In the genomic region with DNA sequence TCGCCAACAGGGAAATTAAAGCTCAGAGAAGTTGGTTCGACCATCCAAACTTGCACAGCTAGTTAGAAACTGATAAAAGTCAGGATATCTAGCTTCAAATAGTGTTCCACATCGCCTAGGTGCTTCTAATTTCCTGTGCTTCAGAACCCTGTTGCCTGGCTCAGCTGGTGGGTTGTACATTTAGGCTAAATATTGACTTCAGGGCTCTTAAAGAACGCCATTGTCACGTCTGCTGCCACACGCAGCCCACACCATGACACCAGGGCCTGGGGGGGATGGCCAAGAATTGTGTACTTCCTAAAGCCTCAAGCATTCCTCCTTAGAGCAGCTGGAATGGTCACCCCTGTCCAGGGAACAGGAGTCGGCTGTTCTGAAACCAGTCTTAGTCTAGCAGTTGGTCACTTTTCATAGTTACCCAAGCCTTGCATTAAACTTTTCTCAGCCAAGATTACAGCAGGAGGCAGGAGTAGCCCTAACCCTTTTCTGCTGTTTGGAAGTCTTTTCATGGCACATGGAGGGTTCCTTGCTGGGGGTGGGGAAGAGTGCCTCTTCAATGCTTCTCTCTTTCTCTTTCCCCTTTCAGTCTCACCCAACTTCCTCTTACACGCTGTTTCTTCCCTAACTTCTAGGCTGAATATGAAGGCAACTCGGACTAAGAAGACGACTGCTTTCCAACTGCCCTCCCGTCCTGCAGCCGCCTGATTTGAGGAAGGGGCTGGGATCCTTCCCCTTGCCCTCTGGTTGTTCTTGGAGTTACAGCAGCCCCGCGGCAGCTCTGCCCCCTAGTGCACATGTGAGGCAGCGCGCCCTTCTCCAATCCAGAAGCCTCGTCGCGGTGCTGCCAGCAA, we compare ENCODE assay signal across 8 cellular contexts. TPM values are rescaled to one million over a fixed set of nuclear protein-coding genes. Genes with fewer than 3 reads are reported as not detected.
DNase-seq lines count a peak whose midpoint lies in the region; ATAC-seq and TF ChIP-seq lines count a peak whose summit lies in the region.

No MANE protein-coding gene starts in this region.

- peaks cover 6% of the 10 kb centered on the region; the same call in 1 of the 2 replicates for H3F3A ChIP-seq in SU-DHL-6 (ENCODE audit: insufficient read depth)

- H3K27me3 ChIP-seq in MG63 = no peaks in the 10 kb centered on the region
- no peaks in the 10 kb centered on the region for H3K27me3 ChIP-seq in SU-DHL-6 (ENCODE audit: low read length)
- H3K27me3 ChIP-seq in adipocyte (replicated peaks; ENCODE audit: control insufficient read depth, insufficient read depth, low read length) = no peaks in the 10 kb centered on the region
- no peaks in the 10 kb centered on the region for H3K27me3 ChIP-seq in heart left ventricle
- H3K27me3 ChIP-seq in parathyroid adenoma (ENCODE audit: control insufficient read depth, insufficient read depth, low read length) = no peaks in the 10 kb centered on the region

- no peak overlapping the region for H3K9ac ChIP-seq in SU-DHL-6 (ENCODE audit: low read length)
- H3K9ac ChIP-seq in adipocyte (ENCODE audit: low read length) = peak overlapping the region; percentile 89
- H3K9ac ChIP-seq in parathyroid adenoma = no peak overlapping the region

- H3K79me2 ChIP-seq in SU-DHL-6 (ENCODE audit: insufficient read depth, low read length) (no peaks in the 10 kb centered on the region), parathyroid adenoma (no peaks in the 10 kb centered on the region)

- no peaks in the 10 kb centered on the region for H3K9me2 ChIP-seq in SU-DHL-6 (replicated peaks; ENCODE audit: insufficient read depth, low read length)

- peaks cover 58% of the 10 kb centered on the region for H3K4me1 ChIP-seq in adipocyte (ENCODE audit: control insufficient read depth, insufficient read depth, low read length)
- H3K4me1 ChIP-seq in heart left ventricle = peaks cover 0 to 70% (median 21%) of the 10 kb centered on the region in 12 donors
- peaks cover 11% of the 10 kb centered on the region for H3K4me1 ChIP-seq in parathyroid adenoma
- no peaks in the 10 kb centered on the region for H3K4me1 ChIP-seq in urinary bladder (ENCODE audit: insufficient read depth)

- peak overlapping the region; percentile 60 for H3K4me3 ChIP-seq in MG63
- no peak overlapping the region for H3K4me3 ChIP-seq in SU-DHL-6 (ENCODE audit: insufficient read depth, low read length, poor library complexity, severe bottlenecking)
- H3K4me3 ChIP-seq in adipocyte (ENCODE audit: low read length) = peak overlapping the region; percentile 88
- peak overlapping the region in 11 of 12 donors; percentile 43 to 77 (median 61) for H3K4me3 ChIP-seq in heart left ventricle
- H3K4me3 ChIP-seq in parathyroid adenoma (ENCODE audit: low read depth, low read length) = peak overlapping the region; percentile 79
- no peak overlapping the region for H3K4me3 ChIP-seq in urinary bladder (ENCODE audit: low read depth, low read length)

- DNase-seq in G401 (ENCODE audit: low spot score) (peak; percentile 76), MG63 (peak; percentile 54), adipocyte (ENCODE audit: low read depth) (peak; percentile 93), heart left ventricle (peak; percentile 76 to 89 (median 82))

- peak overlapping the region; percentile 15 for H2AFZ ChIP-seq in SU-DHL-6 (ENCODE audit: low read depth, low read length, severe bottlenecking)
- H2AFZ ChIP-seq in parathyroid adenoma = peak overlapping the region; percentile 59

- no peaks in the 10 kb centered on the region for H3K36me3 ChIP-seq in MG63
- H3K36me3 ChIP-seq in SU-DHL-6 (ENCODE audit: low read length) = no peaks in the 10 kb centered on the region
- no peaks in the 10 kb centered on the region for H3K36me3 ChIP-seq in adipocyte (ENCODE audit: control insufficient read depth, insufficient read depth, low read length, severe bottlenecking)
- no peaks in the 10 kb centered on the region for H3K36me3 ChIP-seq in heart left ventricle
- H3K36me3 ChIP-seq in parathyroid adenoma (ENCODE audit: control insufficient read depth, insufficient read depth, low read length) = no peaks in the 10 kb centered on the region
- no peaks in the 10 kb centered on the region for H3K36me3 ChIP-seq in urinary bladder (ENCODE audit: insufficient read depth)

- in situ Hi-C loops in G401 (cut with HindIII; ENCODE audit: low sequenced_read_pairs) = no loop called here

- H3K4me2 ChIP-seq in SU-DHL-6 (ENCODE audit: low read depth, low read length, poor library complexity, severe bottlenecking) (peak overlapping the region; percentile 44), parathyroid adenoma (ENCODE audit: low read length) (peak overlapping the region; percentile 92)

- no peak for TF ChIP-seq POLR2A in heart left ventricle (IDR thresholded peaks at IDR 0.05)

- WGBS in heart left ventricle, 4 donors = 4 to 9% (median 5%) methylated on average over 19 of the region's 19 CpGs
- WGBS in urinary bladder = 4% methylated on average over 19 of the region's 19 CpGs

- H3K27ac ChIP-seq in SU-DHL-6 (ENCODE audit: low read depth, low read length) (no peak overlapping the region), heart left ventricle (peak overlapping the region; percentile 76 to 98 (median 94)), parathyroid adenoma (peak overlapping the region; percentile 96), urinary bladder (ENCODE audit: low read depth) (peak overlapping the region; percentile 80)

- no peaks in the 10 kb centered on the region for H4K20me1 ChIP-seq in SU-DHL-6 (ENCODE audit: low read depth, low read length)

- intact Hi-C loops in heart left ventricle (cut with DNase I) = loop anchor here in 8 of 10 donors (1.0 to 10.0 kb wide), 9 partner anchors 17 to 163 kb away; partner anchors contain the start of genes FOS (in 1 of the 8) and TMED10 (in 1 of the 8)

- no peaks in the 10 kb centered on the region for H3K9me3 ChIP-seq in MG63
- H3K9me3 ChIP-seq in SU-DHL-6 (ENCODE audit: insufficient read depth, low read length) = no peaks in the 10 kb centered on the region
- no peaks in the 10 kb centered on the region for H3K9me3 ChIP-seq in adipocyte (ENCODE audit: control insufficient read depth, low read length)
- H3K9me3 ChIP-seq in heart left ventricle = no peaks in the 10 kb centered on the region
- no peaks in the 10 kb centered on the region for H3K9me3 ChIP-seq in parathyroid adenoma (ENCODE audit: control insufficient read depth, low read length)

- peak; percentile 10 to 51 (median 32) for ATAC-seq in heart left ventricle
- no peak for ATAC-seq in HG03135 (IDR thresholded peaks at IDR 0.05; ENCODE audit: unreplicated experiment)

- TF ChIP-seq CTCF in SU-DHL-6 (IDR thresholded peaks at IDR 0.05; ENCODE audit: insufficient read depth, low read length, poor library complexity, severe bottlenecking) (peak; percentile 97), heart left ventricle (IDR thresholded peaks at IDR 0.05) (peak; percentile 94 to 99 (median 96)), parathyroid adenoma (IDR thresholded peaks at IDR 0.05) (peak; percentile 98)

RNA-seq across cellular contexts. Expression of gene FOS, which starts 17.1 kb away (rescaled TPM):
- 29.8 and 41.0 TPM in 2 replicates for total RNA-seq in G401 (2014; rRNA removed; shearing (Covaris generic))
- total RNA-seq in MG63 (2014; rRNA removed; shearing (Covaris generic); ENCODE audit: low replicate concordance) = 1.1 and 6.6 TPM in 2 replicates
- total RNA-seq in heart left ventricle = 100 to 1,000 TPM in 1 of 9 donors, 10 to 100 TPM in 6, 1 to 10 TPM in 2; 6.5 to 549 (median 28.6) TPM
- polyA plus RNA-seq in heart left ventricle = 10 to 100 TPM; 24.1 to 49.4 TPM
- total RNA-seq in urinary bladder = 219 TPM
- polyA plus RNA-seq in urinary bladder = 1,557 TPM

Comparison
In these comparisons a context has a peak if more than half of its experiments do, and no peak if none do; other contexts are left out.
1. H3K4me3 ChIP-seq: peak in MG63 (single experiment), adipocyte (single experiment), heart left ventricle (11 of 12) and parathyroid adenoma (single experiment); none in SU-DHL-6 (single experiment) and urinary bladder (single experiment).
2. Peak in every context shown above with its lines, with median percentiles within 50 percentile points of each other: DNase-seq and CTCF ChIP-seq.